In genomic region chr2:108534577-108535379, GRCh38 we compare ENCODE assay signal across 8 cellular contexts. TPM values are rescaled to one million over a fixed set of nuclear protein-coding genes. Genes with fewer than 3 reads are reported as not detected.
DNase-seq lines count a peak whose midpoint lies in the region; ATAC-seq and TF ChIP-seq lines count a peak whose summit lies in the region.

No MANE protein-coding gene starts in this region.

- H3K9me3 ChIP-seq in HAP-1 (no peaks in the 10 kb centered on the region), lung (ENCODE audit: control insufficient read depth in 2 of 2, insufficient read depth in 1 of 2, low read length in 1 of 2) (no peaks in the 10 kb centered on the region)

- WGBS in lung, 2 donors: 0 to 1% methylated on average over 31 to 59 of the region's 59 CpGs

- peaks cover 2% of the 10 kb centered on the region for H3K36me3 Mint-ChIP-seq in activated B cell treated with CpG ODN at 0.5 μM for 24 hours (ENCODE audit: low read depth)

- intact Hi-C loops in activated B cell treated with CpG ODN at 0.5 μM for 24 hours (cut with micrococcal nuclease): loop anchor here (1.0 to 5.0 kb wide), 5 partner anchors 47 to 253 kb away; partner anchors contain the start of genes CCDC138, GCC2 and RANBP2

- H3K4me1 Mint-ChIP-seq in activated B cell treated with CpG ODN at 0.5 μM for 24 hours: peaks cover 30% of the 10 kb centered on the region

- POLR2A ChIA-PET in activated B cell treated with CpG ODN at 0.5 μM for 24 hours (lab: Charles Lee): interaction anchor here (0.9 to 3.7 kb wide), 7 partner anchors 15 to 241 kb away, joined by 3 to 40 read pairs (median 4); partner anchors contain the start of gene GCC2

- H3K27ac Mint-ChIP-seq in activated B cell treated with CpG ODN at 0.5 μM for 24 hours: peak overlapping the region; percentile 86

- DNase-seq in HAP-1 (ENCODE audit: low spot score in 2 of 2): peak; percentile 38 to 58
- DNase-seq in LHCN-M2 (ENCODE audit: low read depth): peak; percentile 30
- DNase-seq in activated B cell treated with CpG ODN at 0.5 μM for 24 hours: no peak
- DNase-seq in dermis blood vessel endothelial cell: peak; percentile 53
- DNase-seq in lung (ENCODE audit: low spot score): peak; percentile 29
- peak; percentile 22 for DNase-seq in stimulated activated CD8-positive, alpha-beta memory T cell treated with anti-CD3 and anti-CD28 coated beads, Interleukin-12 subunit alpha, Interleukin-12 subunit beta, amount 100 ng/mL, for 4 hours (ENCODE audit: low read depth)
- no peak for DNase-seq in NCI-H2107 treated with DMSO at 0.1 percent for 48 hours (lab: John Stamatoyannopoulos, UW; ENCODE audit: unreplicated experiment)

- no peak for TF ChIP-seq CTCF in GM12875 (IDR thresholded peaks at IDR 0.05; ENCODE audit: borderline replicate concordance, insufficient read depth, low read depth, low read length)
- TF ChIP-seq CTCF in activated B cell treated with CpG ODN at 0.5 μM for 24 hours (IDR thresholded peaks at IDR 0.05): no peak
- no peak for TF ChIP-seq CTCF in lung (IDR thresholded peaks at IDR 0.05; ENCODE audit: control extremely low read depth, extremely low read depth)

- peak overlapping the region; percentile 84 to 92 for H3K27ac ChIP-seq in lung (ENCODE audit: low read depth in 1 of 2, low read length in 1 of 2)

- CTCF ChIA-PET in activated B cell treated with CpG ODN at 0.5 μM for 24 hours (lab: Charles Lee): interaction anchor here (0.7 to 1.7 kb wide), 2 partner anchors 50 to 86 kb away, joined by 3 to 5 read pairs; partner anchors contain the start of gene GCC2

- no peaks in the 10 kb centered on the region for H3K27me3 Mint-ChIP-seq in activated B cell treated with CpG ODN at 0.5 μM for 24 hours

- no peaks in the 10 kb centered on the region for H3K9me3 Mint-ChIP-seq in activated B cell treated with CpG ODN at 0.5 μM for 24 hours

- H3K4me3 Mint-ChIP-seq in activated B cell treated with CpG ODN at 0.5 μM for 24 hours: peak overlapping the region; percentile 93

- H3K4me1 ChIP-seq in HAP-1: peaks cover 17% of the 10 kb centered on the region
- H3K4me1 ChIP-seq in lung (ENCODE audit: control insufficient read depth in 2 of 2, insufficient read depth in 2 of 2, low read length in 2 of 2): peaks cover 0 to 9% of the 10 kb centered on the region in 2 donors

- in situ Hi-C loops in HAP-1 (cut with MboI; ENCODE audit: low sequenced_read_pairs): no loop called here

- ATAC-seq in activated B cell treated with CpG ODN at 0.5 μM for 24 hours (ENCODE audit: low read depth): peak; percentile 21
- no peak for ATAC-seq in lung (ENCODE audit: insufficient read depth, low FRiP score)

- H3K27me3 ChIP-seq in HAP-1 (ENCODE audit: low read depth) (no peaks in the 10 kb centered on the region), lung (ENCODE audit: control insufficient read depth, insufficient read depth) (no peaks in the 10 kb centered on the region)

- H3K36me3 ChIP-seq in HAP-1 (replicated peaks): no peaks in the 10 kb centered on the region
- H3K36me3 ChIP-seq in lung (ENCODE audit: control insufficient read depth in 2 of 2, insufficient read depth in 2 of 2, low read length in 2 of 2): no peaks in the 10 kb centered on the region

- H3K4me3 ChIP-seq in GM12875 (ENCODE audit: low read depth, low read length) (peak overlapping the region; percentile 67), HAP-1 (peak overlapping the region; percentile 77), lung (peak overlapping the region; percentile 68)

RNA-seq across cellular contexts. Expression of gene LIMS1, which starts 0.5 kb away (rescaled TPM):
- total RNA-seq in LHCN-M2 (2014; rRNA removed) (112 and 198 TPM in 2 replicates), activated B cell treated with CpG ODN at 0.5 μM for 24 hours (33.3 and 34.8 TPM in 2 replicates), dermis blood vessel endothelial cell (430 and 494 TPM in 2 replicates), lung (100 to 1,000 TPM in 1 of 2 donors, 10 to 100 TPM in 1; 96.6 to 102 TPM)
- polyA plus RNA-seq in LHCN-M2 (2012): 72.1 TPM
- 10 to 100 TPM; 26.7 to 84.2 TPM for polyA plus RNA-seq in lung

Comparison
In these comparisons a context has a peak if more than half of its experiments do, and no peak if none do; other contexts are left out.
1. DNase-seq: peak in HAP-1 (2 of 2), LHCN-M2 (single experiment), dermis blood vessel endothelial cell (single experiment), lung (single experiment) and stimulated activated CD8-positive, alpha-beta memory T cell treated with anti-CD3 and anti-CD28 coated beads, Interleukin-12 subunit alpha, Interleukin-12 subunit beta, amount 100 ng/mL, for 4 hours (single experiment); none in activated B cell treated with CpG ODN at 0.5 μM for 24 hours (single experiment) and NCI-H2107 treated with DMSO at 0.1 percent for 48 hours (single experiment).
2. Peak in every context shown above with its lines, with median percentiles within 50 percentile points of each other: H3K4me3 ChIP-seq.